19 cellular contexts compared by ENCODE assay signal in the genomic region with DNA sequence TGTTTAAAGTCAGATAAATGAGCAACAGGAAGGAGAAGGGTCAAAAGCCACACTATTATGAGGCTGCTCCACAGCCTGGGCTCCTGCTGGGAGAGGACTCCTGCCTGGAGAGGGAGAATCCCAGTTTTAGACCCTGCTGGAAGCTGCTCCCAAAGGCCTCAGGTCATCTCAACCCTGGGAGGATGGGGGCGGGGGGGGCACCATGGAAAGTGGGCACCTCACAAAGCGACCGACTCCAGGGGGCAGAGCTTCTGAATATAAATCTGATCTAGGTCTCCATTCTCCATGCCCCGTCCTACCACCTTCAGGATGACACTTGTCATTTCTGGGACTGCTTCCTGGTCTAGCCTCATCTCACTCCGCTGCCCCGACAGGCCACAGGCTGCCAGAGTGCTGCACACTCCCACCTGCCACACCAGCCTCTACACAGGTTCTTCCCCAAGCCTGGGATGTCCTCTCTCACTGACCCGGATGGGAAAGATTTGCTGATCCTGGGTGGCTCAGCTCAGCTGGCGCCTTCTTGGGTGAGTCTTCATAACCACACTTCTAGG.
"Had no signal": no experiment of that assay in that cellular context is flagged by ENCODE, and none has a peak within 500 bp of the region (broad histone marks: within the 10 kb centered on the region; RNA-seq: fewer than 3 reads in every experiment).

No MANE protein-coding gene starts in this region.

- H3K4me1 Mint-ChIP-seq: activated naive CD8-positive, alpha-beta T cell treated with anti-CD3 and anti-CD28 coated beads for 36 hours; activated T-helper 17 cell treated with anti-CD3 and anti-CD28 coated beads, Interleukin-2, amount 50 U/mL, for 72 hours had no signal

- H3K4me3 ChIP-seq: lung, thoracic aorta, vagina had no signal

- H3K4me3 Mint-ChIP-seq: activated CD8-positive, alpha-beta T cell treated with anti-CD3 and anti-CD28 coated beads, Interleukin-2, amount 10 ng/mL, durations not matched to agents 7 days and 5 days; activated naive CD8-positive, alpha-beta T cell treated with anti-CD3 and anti-CD28 coated beads for 36 hours; activated T-helper 17 cell treated with anti-CD3 and anti-CD28 coated beads, Interleukin-2, amount 50 U/mL, for 72 hours; naive thymus-derived CD8-positive, alpha-beta T cell; T-helper 2 cell treated with Interferon-gamma antibody and Interleukin-4, amounts not matched to agents 5 μg/mL and 100 μg/mL, for 36 hours; type B pancreatic cell had no signal

- H3K27ac Mint-ChIP-seq: activated CD8-positive, alpha-beta T cell treated with anti-CD3 and anti-CD28 coated beads, Interleukin-2, amount 10 ng/mL, durations not matched to agents 7 days and 5 days; activated naive CD8-positive, alpha-beta T cell treated with anti-CD3 and anti-CD28 coated beads for 36 hours; activated T-helper 17 cell treated with anti-CD3 and anti-CD28 coated beads, Interleukin-2, amount 50 U/mL, for 72 hours; T-helper 2 cell treated with Interferon-gamma antibody and Interleukin-4, amounts not matched to agents 5 μg/mL and 100 μg/mL, for 36 hours; type B pancreatic cell had no signal

- H3K27me3 ChIP-seq: vagina had no signal

- H3K9me3 ChIP-seq: thoracic aorta, vagina had no signal

- H3K27me3 Mint-ChIP-seq: activated naive CD8-positive, alpha-beta T cell treated with anti-CD3 and anti-CD28 coated beads for 36 hours; activated T-helper 17 cell treated with anti-CD3 and anti-CD28 coated beads, Interleukin-2, amount 50 U/mL, for 72 hours; naive thymus-derived CD8-positive, alpha-beta T cell; type B pancreatic cell had no signal

- H3K9me3 Mint-ChIP-seq: activated naive CD8-positive, alpha-beta T cell treated with anti-CD3 and anti-CD28 coated beads for 36 hours; activated T-helper 17 cell treated with anti-CD3 and anti-CD28 coated beads, Interleukin-2, amount 50 U/mL, for 72 hours; naive thymus-derived CD8-positive, alpha-beta T cell; T-helper 2 cell treated with Interferon-gamma antibody and Interleukin-4, amounts not matched to agents 5 μg/mL and 100 μg/mL, for 36 hours; type B pancreatic cell had no signal

- H3K27ac ChIP-seq: thoracic aorta, vagina, WERI-Rb-1 had no signal

- H3K36me3 ChIP-seq: vagina had no signal

- DNase-seq: activated CD4-positive, alpha-beta T cell treated with anti-CD3 and anti-CD28 coated beads for 1 hour; activated CD4-positive, alpha-beta T cell treated with anti-CD3 and anti-CD28 coated beads, Interleukin-2, amount 50 U/mL, for 1 hour; activated CD8-positive, alpha-beta T cell treated with anti-CD3 and anti-CD28 coated beads, Interleukin-2, amount 10 ng/mL, durations not matched to agents 7 days and 5 days; activated naive CD8-positive, alpha-beta T cell treated with anti-CD3 and anti-CD28 coated beads for 36 hours; cerebellar nuclear complex; cortex of kidney; naive thymus-derived CD8-positive, alpha-beta T cell; occipital lobe; small intestine; stimulated activated CD4-positive, alpha-beta T cell treated with anti-CD3 and anti-CD28 coated beads, Interleukin-2, amount 100 ng/mL, for 48 hours; stimulated activated CD8-positive, alpha-beta memory T cell treated with anti-CD3 and anti-CD28 coated beads, Interleukin-4, amount 100 ng/mL, for 48 hours; stimulated activated naive CD4-positive, alpha-beta T cell; WERI-Rb-1 had no signal
